Comparison of ENCODE assay signal across 1 cellular context in the genomic region with DNA sequence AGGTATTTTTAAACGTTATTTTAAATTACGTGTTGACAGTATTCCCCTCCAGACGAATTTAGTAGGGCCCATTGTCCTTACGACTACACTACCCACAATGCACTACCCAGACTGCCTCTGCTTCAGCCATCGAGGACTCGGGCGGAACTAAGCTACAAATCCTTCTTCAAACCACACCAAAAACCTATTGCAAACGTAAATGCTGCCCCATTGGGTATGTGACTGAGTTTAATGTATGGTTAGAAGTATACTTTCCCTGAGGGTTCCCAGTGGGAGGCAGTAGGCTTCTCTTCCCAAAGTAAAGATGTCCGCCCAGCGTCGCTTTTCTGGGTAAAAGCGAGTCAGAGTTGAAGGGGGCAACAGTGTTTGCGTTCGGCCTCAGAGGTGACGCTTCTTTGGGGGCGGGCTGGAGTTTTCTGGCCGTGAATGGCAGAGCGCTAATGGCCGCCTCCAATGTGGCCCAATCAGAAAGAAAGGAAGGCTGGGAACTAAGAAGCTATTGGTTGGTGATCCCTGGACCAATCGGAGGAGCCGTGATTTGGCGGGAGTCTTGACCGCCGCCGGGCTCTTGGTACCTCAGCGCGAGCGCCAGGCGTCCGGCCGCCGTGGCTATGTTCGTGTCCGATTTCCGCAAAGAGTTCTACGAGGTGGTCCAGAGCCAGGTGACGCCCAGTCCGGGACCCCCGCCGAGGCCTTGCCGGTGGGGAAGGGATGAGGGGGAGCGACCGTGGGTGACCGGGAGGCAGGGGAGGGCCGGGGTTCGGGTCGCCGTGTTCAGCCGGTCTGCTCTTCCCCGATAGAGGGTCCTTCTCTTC.
A peak's percentile ranks its signal among the peaks of the same experiment; 100 is the strongest.
TF ChIP-seq lines count a peak whose summit lies in the region.

A gene with protein sequence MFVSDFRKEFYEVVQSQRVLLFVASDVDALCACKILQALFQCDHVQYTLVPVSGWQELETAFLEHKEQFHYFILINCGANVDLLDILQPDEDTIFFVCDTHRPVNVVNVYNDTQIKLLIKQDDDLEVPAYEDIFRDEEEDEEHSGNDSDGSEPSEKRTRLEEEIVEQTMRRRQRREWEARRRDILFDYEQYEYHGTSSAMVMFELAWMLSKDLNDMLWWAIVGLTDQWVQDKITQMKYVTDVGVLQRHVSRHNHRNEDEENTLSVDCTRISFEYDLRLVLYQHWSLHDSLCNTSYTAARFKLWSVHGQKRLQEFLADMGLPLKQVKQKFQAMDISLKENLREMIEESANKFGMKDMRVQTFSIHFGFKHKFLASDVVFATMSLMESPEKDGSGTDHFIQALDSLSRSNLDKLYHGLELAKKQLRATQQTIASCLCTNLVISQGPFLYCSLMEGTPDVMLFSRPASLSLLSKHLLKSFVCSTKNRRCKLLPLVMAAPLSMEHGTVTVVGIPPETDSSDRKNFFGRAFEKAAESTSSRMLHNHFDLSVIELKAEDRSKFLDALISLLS (plus strand): TSS at position 563 of the 815 bp plus-strand sequence. CDS start 49 bp downstream, at position 612.

TF ChIP-seq in HepG2, 621 proteins besides CTCF, POLR2A, EP300 and RAD21 (continued from another document and continues in another):
- TF ChIP-seq, protein P1, sequence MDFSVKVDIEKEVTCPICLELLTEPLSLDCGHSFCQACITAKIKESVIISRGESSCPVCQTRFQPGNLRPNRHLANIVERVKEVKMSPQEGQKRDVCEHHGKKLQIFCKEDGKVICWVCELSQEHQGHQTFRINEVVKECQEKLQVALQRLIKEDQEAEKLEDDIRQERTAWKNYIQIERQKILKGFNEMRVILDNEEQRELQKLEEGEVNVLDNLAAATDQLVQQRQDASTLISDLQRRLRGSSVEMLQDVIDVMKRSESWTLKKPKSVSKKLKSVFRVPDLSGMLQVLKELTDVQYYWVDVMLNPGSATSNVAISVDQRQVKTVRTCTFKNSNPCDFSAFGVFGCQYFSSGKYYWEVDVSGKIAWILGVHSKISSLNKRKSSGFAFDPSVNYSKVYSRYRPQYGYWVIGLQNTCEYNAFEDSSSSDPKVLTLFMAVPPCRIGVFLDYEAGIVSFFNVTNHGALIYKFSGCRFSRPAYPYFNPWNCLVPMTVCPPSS (IDR thresholded peaks at IDR 0.05), result no peak
- TF ChIP-seq ZNF543 (CRISPR knock-in tag; IDR thresholded peaks at IDR 0.05) (no peak; the same call in 1 of the 2 replicates), CBX5 (CRISPR knock-in tag; IDR thresholded peaks at IDR 0.05; ENCODE audit: borderline replicate concordance) (no peak), JDP2 (CRISPR knock-in tag; IDR thresholded peaks at IDR 0.05; ENCODE audit: borderline replicate concordance) (no peak), ZNF333 (CRISPR knock-in tag; IDR thresholded peaks at IDR 0.05; ENCODE audit: borderline replicate concordance) (no peak), AKAP8 (CRISPR knock-in tag; IDR thresholded peaks at IDR 0.05) (no peak), ZNF207 (IDR thresholded peaks at IDR 0.05; ENCODE audit: borderline replicate concordance) (no peak), HNF4G (IDR thresholded peaks at IDR 0.05; ENCODE audit: borderline replicate concordance, low read depth, low read length) (no peak), HNF4G (CRISPR knock-in tag; IDR thresholded peaks at IDR 0.05; ENCODE audit: borderline replicate concordance, low read depth) (no peak), RFX1 (IDR thresholded peaks at IDR 0.05) (no peak), ZFX (CRISPR knock-in tag; IDR thresholded peaks at IDR 0.05; ENCODE audit: low read depth) (peak; percentile 27; the same call in 1 of the 2 replicates), SMYD3 (CRISPR knock-in tag; IDR thresholded peaks at IDR 0.05) (no peak), PHB2 (IDR thresholded peaks at IDR 0.05; ENCODE audit: partially characterized antibody) (no peak), ZNF230 (CRISPR knock-in tag; IDR thresholded peaks at IDR 0.05) (no peak), EHMT2 (IDR thresholded peaks at IDR 0.05; ENCODE audit: borderline replicate concordance, low read depth, low read length) (peak; percentile 28; the same call in 1 of the 2 replicates), ZNF33B (CRISPR knock-in tag; IDR thresholded peaks at IDR 0.05) (no peak), MBNL3 (CRISPR knock-in tag; conservative IDR thresholded peaks at IDR 0.05) (no peak), ZNF652 (CRISPR knock-in tag; IDR thresholded peaks at IDR 0.05; ENCODE audit: borderline replicate concordance, low read depth) (no peak), MAFK (conservative IDR thresholded peaks at IDR 0.05 in 1 of 2, IDR thresholded peaks at IDR 0.05 in 1 of 2; ENCODE audit: low read length in 2 of 2) (no peak), RFX5 (IDR thresholded peaks at IDR 0.05; ENCODE audit: low read depth, low read length) (peak; percentile 58; the same call in 1 of the 2 replicates), GATAD1 (CRISPR knock-in tag; IDR thresholded peaks at IDR 0.05) (peak; percentile 90), ZNF383 (CRISPR knock-in tag; IDR thresholded peaks at IDR 0.05; ENCODE audit: borderline replicate concordance) (no peak), ZFP37 (CRISPR knock-in tag; IDR thresholded peaks at IDR 0.05; ENCODE audit: borderline replicate concordance) (no peak), DR1 (CRISPR knock-in tag; IDR thresholded peaks at IDR 0.05) (no peak), SIN3B (IDR thresholded peaks at IDR 0.05; ENCODE audit: low read length) (peak; percentile 98), ZC3H13 (CRISPR knock-in tag; IDR thresholded peaks at IDR 0.05) (no peak), ELF1 (CRISPR knock-in tag; IDR thresholded peaks at IDR 0.05) (peak; percentile 98), ZNF552 (CRISPR knock-in tag; IDR thresholded peaks at IDR 0.05; ENCODE audit: borderline replicate concordance) (no peak), SOX6 (IDR thresholded peaks at IDR 0.05) (no peak), SOX6 (CRISPR knock-in tag; IDR thresholded peaks at IDR 0.05) (peak; percentile 48), ZNF253 (CRISPR knock-in tag; IDR thresholded peaks at IDR 0.05; ENCODE audit: borderline replicate concordance) (no peak)
- TF ChIP-seq, protein P2, sequence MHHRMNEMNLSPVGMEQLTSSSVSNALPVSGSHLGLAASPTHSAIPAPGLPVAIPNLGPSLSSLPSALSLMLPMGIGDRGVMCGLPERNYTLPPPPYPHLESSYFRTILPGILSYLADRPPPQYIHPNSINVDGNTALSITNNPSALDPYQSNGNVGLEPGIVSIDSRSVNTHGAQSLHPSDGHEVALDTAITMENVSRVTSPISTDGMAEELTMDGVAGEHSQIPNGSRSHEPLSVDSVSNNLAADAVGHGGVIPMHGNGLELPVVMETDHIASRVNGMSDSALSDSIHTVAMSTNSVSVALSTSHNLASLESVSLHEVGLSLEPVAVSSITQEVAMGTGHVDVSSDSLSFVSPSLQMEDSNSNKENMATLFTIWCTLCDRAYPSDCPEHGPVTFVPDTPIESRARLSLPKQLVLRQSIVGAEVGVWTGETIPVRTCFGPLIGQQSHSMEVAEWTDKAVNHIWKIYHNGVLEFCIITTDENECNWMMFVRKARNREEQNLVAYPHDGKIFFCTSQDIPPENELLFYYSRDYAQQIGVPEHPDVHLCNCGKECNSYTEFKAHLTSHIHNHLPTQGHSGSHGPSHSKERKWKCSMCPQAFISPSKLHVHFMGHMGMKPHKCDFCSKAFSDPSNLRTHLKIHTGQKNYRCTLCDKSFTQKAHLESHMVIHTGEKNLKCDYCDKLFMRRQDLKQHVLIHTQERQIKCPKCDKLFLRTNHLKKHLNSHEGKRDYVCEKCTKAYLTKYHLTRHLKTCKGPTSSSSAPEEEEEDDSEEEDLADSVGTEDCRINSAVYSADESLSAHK (CRISPR knock-in tag; IDR thresholded peaks at IDR 0.05; ENCODE audit: borderline replicate concordance), result no peak
- TF ChIP-seq, protein P3, sequence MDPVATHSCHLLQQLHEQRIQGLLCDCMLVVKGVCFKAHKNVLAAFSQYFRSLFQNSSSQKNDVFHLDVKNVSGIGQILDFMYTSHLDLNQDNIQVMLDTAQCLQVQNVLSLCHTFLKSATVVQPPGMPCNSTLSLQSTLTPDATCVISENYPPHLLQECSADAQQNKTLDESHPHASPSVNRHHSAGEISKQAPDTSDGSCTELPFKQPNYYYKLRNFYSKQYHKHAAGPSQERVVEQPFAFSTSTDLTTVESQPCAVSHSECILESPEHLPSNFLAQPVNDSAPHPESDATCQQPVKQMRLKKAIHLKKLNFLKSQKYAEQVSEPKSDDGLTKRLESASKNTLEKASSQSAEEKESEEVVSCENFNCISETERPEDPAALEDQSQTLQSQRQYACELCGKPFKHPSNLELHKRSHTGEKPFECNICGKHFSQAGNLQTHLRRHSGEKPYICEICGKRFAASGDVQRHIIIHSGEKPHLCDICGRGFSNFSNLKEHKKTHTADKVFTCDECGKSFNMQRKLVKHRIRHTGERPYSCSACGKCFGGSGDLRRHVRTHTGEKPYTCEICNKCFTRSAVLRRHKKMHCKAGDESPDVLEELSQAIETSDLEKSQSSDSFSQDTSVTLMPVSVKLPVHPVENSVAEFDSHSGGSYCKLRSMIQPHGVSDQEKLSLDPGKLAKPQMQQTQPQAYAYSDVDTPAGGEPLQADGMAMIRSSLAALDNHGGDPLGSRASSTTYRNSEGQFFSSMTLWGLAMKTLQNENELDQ (CRISPR knock-in tag; IDR thresholded peaks at IDR 0.05; ENCODE audit: borderline replicate concordance), result no peak
- TF ChIP-seq, protein P4, sequence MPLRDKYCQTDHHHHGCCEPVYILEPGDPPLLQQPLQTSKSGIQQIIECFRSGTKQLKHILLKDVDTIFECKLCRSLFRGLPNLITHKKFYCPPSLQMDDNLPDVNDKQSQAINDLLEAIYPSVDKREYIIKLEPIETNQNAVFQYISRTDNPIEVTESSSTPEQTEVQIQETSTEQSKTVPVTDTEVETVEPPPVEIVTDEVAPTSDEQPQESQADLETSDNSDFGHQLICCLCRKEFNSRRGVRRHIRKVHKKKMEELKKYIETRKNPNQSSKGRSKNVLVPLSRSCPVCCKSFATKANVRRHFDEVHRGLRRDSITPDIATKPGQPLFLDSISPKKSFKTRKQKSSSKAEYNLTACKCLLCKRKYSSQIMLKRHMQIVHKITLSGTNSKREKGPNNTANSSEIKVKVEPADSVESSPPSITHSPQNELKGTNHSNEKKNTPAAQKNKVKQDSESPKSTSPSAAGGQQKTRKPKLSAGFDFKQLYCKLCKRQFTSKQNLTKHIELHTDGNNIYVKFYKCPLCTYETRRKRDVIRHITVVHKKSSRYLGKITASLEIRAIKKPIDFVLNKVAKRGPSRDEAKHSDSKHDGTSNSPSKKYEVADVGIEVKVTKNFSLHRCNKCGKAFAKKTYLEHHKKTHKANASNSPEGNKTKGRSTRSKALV (CRISPR knock-in tag; IDR thresholded peaks at IDR 0.05), result no peak
- TF ChIP-seq, protein P5, sequence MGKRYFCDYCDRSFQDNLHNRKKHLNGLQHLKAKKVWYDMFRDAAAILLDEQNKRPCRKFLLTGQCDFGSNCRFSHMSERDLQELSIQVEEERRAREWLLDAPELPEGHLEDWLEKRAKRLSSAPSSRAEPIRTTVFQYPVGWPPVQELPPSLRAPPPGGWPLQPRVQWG (CRISPR knock-in tag; IDR thresholded peaks at IDR 0.05; ENCODE audit: borderline replicate concordance, low read depth), result no peak
- TF ChIP-seq, protein P6, sequence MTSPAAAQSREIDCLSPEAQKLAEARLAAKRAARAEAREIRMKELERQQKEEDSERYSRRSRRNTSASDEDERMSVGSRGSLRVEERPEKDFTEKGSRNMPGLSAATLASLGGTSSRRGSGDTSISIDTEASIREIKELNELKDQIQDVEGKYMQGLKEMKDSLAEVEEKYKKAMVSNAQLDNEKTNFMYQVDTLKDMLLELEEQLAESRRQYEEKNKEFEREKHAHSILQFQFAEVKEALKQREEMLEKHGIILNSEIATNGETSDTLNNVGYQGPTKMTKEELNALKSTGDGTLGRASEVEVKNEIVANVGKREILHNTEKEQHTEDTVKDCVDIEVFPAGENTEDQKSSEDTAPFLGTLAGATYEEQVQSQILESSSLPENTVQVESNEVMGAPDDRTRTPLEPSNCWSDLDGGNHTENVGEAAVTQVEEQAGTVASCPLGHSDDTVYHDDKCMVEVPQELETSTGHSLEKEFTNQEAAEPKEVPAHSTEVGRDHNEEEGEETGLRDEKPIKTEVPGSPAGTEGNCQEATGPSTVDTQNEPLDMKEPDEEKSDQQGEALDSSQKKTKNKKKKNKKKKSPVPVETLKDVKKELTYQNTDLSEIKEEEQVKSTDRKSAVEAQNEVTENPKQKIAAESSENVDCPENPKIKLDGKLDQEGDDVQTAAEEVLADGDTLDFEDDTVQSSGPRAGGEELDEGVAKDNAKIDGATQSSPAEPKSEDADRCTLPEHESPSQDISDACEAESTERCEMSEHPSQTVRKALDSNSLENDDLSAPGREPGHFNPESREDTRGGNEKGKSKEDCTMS (CRISPR knock-in tag; conservative IDR thresholded peaks at IDR 0.05), result no peak
- TF ChIP-seq, protein P7, sequence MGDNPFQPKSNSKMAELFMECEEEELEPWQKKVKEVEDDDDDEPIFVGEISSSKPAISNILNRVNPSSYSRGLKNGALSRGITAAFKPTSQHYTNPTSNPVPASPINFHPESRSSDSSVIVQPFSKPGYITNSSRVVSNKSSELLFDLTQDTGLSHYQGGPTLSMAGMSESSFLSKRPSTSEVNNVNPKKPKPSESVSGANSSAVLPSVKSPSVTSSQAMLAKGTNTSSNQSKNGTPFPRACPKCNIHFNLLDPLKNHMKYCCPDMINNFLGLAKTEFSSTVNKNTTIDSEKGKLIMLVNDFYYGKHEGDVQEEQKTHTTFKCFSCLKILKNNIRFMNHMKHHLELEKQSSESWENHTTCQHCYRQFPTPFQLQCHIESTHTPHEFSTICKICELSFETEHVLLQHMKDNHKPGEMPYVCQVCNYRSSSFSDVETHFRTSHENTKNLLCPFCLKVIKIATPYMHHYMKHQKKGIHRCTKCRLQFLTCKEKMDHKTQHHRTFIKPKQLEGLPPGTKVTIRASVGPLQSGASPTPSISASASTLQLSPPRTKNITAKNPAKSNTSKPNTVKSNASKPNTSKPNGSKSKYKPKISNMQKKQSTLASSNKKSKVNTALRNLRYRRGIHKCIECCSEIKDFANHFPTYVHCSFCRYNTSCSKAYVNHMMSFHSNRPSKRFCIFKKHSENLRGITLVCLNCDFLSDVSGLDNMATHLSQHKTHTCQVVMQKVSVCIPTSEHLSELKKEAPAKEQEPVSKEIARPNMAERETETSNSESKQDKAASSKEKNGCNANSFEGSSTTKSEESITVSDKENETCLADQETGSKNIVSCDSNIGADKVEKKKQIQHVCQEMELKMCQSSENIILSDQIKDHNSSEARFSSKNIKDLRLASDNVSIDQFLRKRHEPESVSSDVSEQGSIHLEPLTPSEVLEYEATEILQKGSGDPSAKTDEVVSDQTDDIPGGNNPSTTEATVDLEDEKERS (CRISPR knock-in tag; IDR thresholded peaks at IDR 0.05), result no peak
